In genomic region chr2:235105821-235106359, GRCh38 we compare ENCODE assay signal across 1 cellular context.
TF ChIP-seq lines count a peak whose summit lies in the region.

No MANE protein-coding gene starts in this region.

TF ChIP-seq in HepG2, 621 proteins besides CTCF, POLR2A, EP300 and RAD21 (continued from another document and continues in another):
- no peak for TF ChIP-seq ZNF280D (CRISPR knock-in tag; IDR thresholded peaks at IDR 0.05)
- no peak for TF ChIP-seq RFX1 (IDR thresholded peaks at IDR 0.05)
- no peak for TF ChIP-seq PRDM4 (CRISPR knock-in tag; IDR thresholded peaks at IDR 0.05; ENCODE audit: borderline replicate concordance)
- TF ChIP-seq ZNF761 (CRISPR knock-in tag; conservative IDR thresholded peaks at IDR 0.05): no peak
- TF ChIP-seq ZNF503 (CRISPR knock-in tag; IDR thresholded peaks at IDR 0.05): no peak
- no peak for TF ChIP-seq GLMP (CRISPR knock-in tag; IDR thresholded peaks at IDR 0.05; ENCODE audit: borderline replicate concordance)
- no peak for TF ChIP-seq NFRKB (IDR thresholded peaks at IDR 0.05)
- TF ChIP-seq ZNF124 (CRISPR knock-in tag; IDR thresholded peaks at IDR 0.05): no peak
- no peak for TF ChIP-seq PHF21A (CRISPR knock-in tag; IDR thresholded peaks at IDR 0.05)
- no peak for TF ChIP-seq ZBTB39 (CRISPR knock-in tag; IDR thresholded peaks at IDR 0.05)
- TF ChIP-seq GMEB2 (CRISPR knock-in tag; IDR thresholded peaks at IDR 0.05; ENCODE audit: low read depth): no peak
- no peak for TF ChIP-seq ZNF280B (CRISPR knock-in tag; IDR thresholded peaks at IDR 0.05; ENCODE audit: borderline replicate concordance)
- TF ChIP-seq ZFP82 (CRISPR knock-in tag; IDR thresholded peaks at IDR 0.05; ENCODE audit: borderline replicate concordance): no peak
- no peak; the same call in 1 of the 2 replicates for TF ChIP-seq ZGPAT (CRISPR knock-in tag; IDR thresholded peaks at IDR 0.05)
- no peak for TF ChIP-seq GTF2F1 (IDR thresholded peaks at IDR 0.05; ENCODE audit: low read length)
- TF ChIP-seq EZH2 (conservative IDR thresholded peaks at IDR 0.05; ENCODE audit: low read depth, low read length): no peak
- TF ChIP-seq ZNF460 (CRISPR knock-in tag; IDR thresholded peaks at IDR 0.05; ENCODE audit: borderline replicate concordance): no peak
- 0 out of 2 replicates have a peak, but pooled peaks have one; percentile 45 for TF ChIP-seq REXO4 (CRISPR knock-in tag; IDR thresholded peaks at IDR 0.05; ENCODE audit: borderline replicate concordance)
- TF ChIP-seq ZNF674 (CRISPR knock-in tag; IDR thresholded peaks at IDR 0.05; ENCODE audit: low read depth): no peak
- peak; percentile 78 for TF ChIP-seq RARA (CRISPR knock-in tag; IDR thresholded peaks at IDR 0.05)
- 0 out of 2 replicates have a peak, but pooled peaks have one; percentile 42 for TF ChIP-seq SNAPC5 (CRISPR knock-in tag; IDR thresholded peaks at IDR 0.05; ENCODE audit: borderline replicate concordance)
- TF ChIP-seq TMF1 (CRISPR knock-in tag; IDR thresholded peaks at IDR 0.05; ENCODE audit: low read depth): no peak
- TF ChIP-seq U2AF2 (IDR thresholded peaks at IDR 0.05; ENCODE audit: low read depth, low read length): no peak
- TF ChIP-seq DR1 (CRISPR knock-in tag; IDR thresholded peaks at IDR 0.05): no peak
- no peak for TF ChIP-seq RARG (CRISPR knock-in tag; IDR thresholded peaks at IDR 0.05; ENCODE audit: low read depth)
- peak; percentile 74; the same call in 1 of the 2 replicates for TF ChIP-seq HDAC2 (CRISPR knock-in tag; IDR thresholded peaks at IDR 0.05)
- TF ChIP-seq SP2 (CRISPR knock-in tag; IDR thresholded peaks at IDR 0.05): 0 out of 2 replicates have a peak, but pooled peaks have one; percentile 20
- no peak for TF ChIP-seq MLXIP (CRISPR knock-in tag; IDR thresholded peaks at IDR 0.05; ENCODE audit: borderline replicate concordance)
- TF ChIP-seq TIGD3 (CRISPR knock-in tag; IDR thresholded peaks at IDR 0.05; ENCODE audit: borderline replicate concordance): no peak
- no peak for TF ChIP-seq HNRNPUL1 (IDR thresholded peaks at IDR 0.05; ENCODE audit: low read depth, low read length)
- no peak for TF ChIP-seq NR2F6 (IDR thresholded peaks at IDR 0.05)
- 0 out of 2 replicates have a peak, but pooled peaks have one; percentile 39 for TF ChIP-seq NR2F6 (CRISPR knock-in tag; IDR thresholded peaks at IDR 0.05)
- TF ChIP-seq PHF5A (CRISPR knock-in tag; IDR thresholded peaks at IDR 0.05; ENCODE audit: low read depth, unreplicated experiment): no peak
- no peak for TF ChIP-seq POLR2AphosphoS2 (IDR thresholded peaks at IDR 0.05; ENCODE audit: low read depth, low read length)
- TF ChIP-seq PTBP1 (IDR thresholded peaks at IDR 0.05; ENCODE audit: low read depth, low read length, poor library complexity, severe bottlenecking): no peak
- TF ChIP-seq ZNF576 (CRISPR knock-in tag; IDR thresholded peaks at IDR 0.05): no peak
